In genomic region chr20:478949-479429, GRCh38 we compare ENCODE assay signal across 9 cellular contexts. TPM values are rescaled to one million over a fixed set of nuclear protein-coding genes. Genes with fewer than 3 reads are reported as not detected.
DNase-seq lines count a peak whose midpoint lies in the region; ATAC-seq and TF ChIP-seq lines count a peak whose summit lies in the region.
"Had no signal": no experiment of that assay in that cellular context is flagged by ENCODE, and none has a peak within 500 bp of the region (broad histone marks: within the 10 kb centered on the region; RNA-seq: fewer than 3 reads in every experiment).

No MANE protein-coding gene starts in this region.

- no peak overlapping the region for H3K27ac ChIP-seq in ascending aorta
- no peak overlapping the region for H3K27ac ChIP-seq in hepatocyte
- H3K27ac ChIP-seq in smooth muscle cell (ENCODE audit: low read depth), result peak overlapping the region; percentile 39
- H3K27ac ChIP-seq: BLaER1 had no signal

- no peak overlapping the region for H3K4me2 ChIP-seq in hepatocyte
- no peak overlapping the region for H3K4me2 ChIP-seq in smooth muscle cell
- H3K4me2 ChIP-seq: BLaER1 had no signal

- H3K4me3 ChIP-seq in ascending aorta (no peak overlapping the region), hepatocyte (no peak overlapping the region), smooth muscle cell (no peak overlapping the region)
- H3K4me3 ChIP-seq: BLaER1 had no signal

- peaks cover under 1% of the 10 kb centered on the region for H3K79me2 ChIP-seq in hepatocyte
- no peaks in the 10 kb centered on the region for H3K79me2 ChIP-seq in smooth muscle cell (ENCODE audit: low read depth)

- 72% methylated on average over 3 of the region's 3 CpGs for WGBS in hepatocyte (ENCODE audit: low lambda C conversion rate, missing lambda C conversion rate)
- 72% methylated on average over 3 of the region's 3 CpGs for WGBS in smooth muscle cell (ENCODE audit: low lambda C conversion rate)

- ATAC-seq in HG03175 (IDR thresholded peaks at IDR 0.05; ENCODE audit: unreplicated experiment), result no peak

- H3K36me3 ChIP-seq in ascending aorta (peaks cover 5 to 32% of the 10 kb centered on the region in 2 donors), hepatocyte (replicated peaks; ENCODE audit: insufficient read depth, low read depth) (no peaks in the 10 kb centered on the region), smooth muscle cell (ENCODE audit: low read depth) (peaks cover 18% of the 10 kb centered on the region)

- peaks cover 0 to 7% of the 10 kb centered on the region in 2 donors for H3K4me1 ChIP-seq in ascending aorta
- no peaks in the 10 kb centered on the region for H3K4me1 ChIP-seq in hepatocyte (ENCODE audit: insufficient read depth)
- H3K4me1 ChIP-seq in smooth muscle cell (ENCODE audit: low read depth), result no peaks in the 10 kb centered on the region
- H3K4me1 ChIP-seq: BLaER1 had no signal

- H2AFZ ChIP-seq in hepatocyte (no peak overlapping the region), smooth muscle cell (ENCODE audit: low read depth) (no peak overlapping the region)

- TF ChIP-seq CTCF in ascending aorta (IDR thresholded peaks at IDR 0.05), result peak; percentile 39 to 64 (median 49)
- TF ChIP-seq CTCF in hepatocyte (IDR thresholded peaks at IDR 0.05; ENCODE audit: poor library complexity), result peak; percentile 68
- TF ChIP-seq CTCF in smooth muscle cell (IDR thresholded peaks at IDR 0.05; ENCODE audit: borderline replicate concordance, insufficient read depth, poor library complexity, severe bottlenecking), result peak; percentile 55

- H3K9ac ChIP-seq in smooth muscle cell (ENCODE audit: low read depth), result no peak overlapping the region
- H3K9ac ChIP-seq: BLaER1 had no signal

- H3K9me2 ChIP-seq in hepatocyte (replicated peaks; ENCODE audit: insufficient read depth), result no peaks in the 10 kb centered on the region

- H3K9me3 ChIP-seq in ascending aorta (no peaks in the 10 kb centered on the region), hepatocyte (ENCODE audit: low read depth) (no peaks in the 10 kb centered on the region), smooth muscle cell (replicated peaks; ENCODE audit: low read depth) (no peaks in the 10 kb centered on the region)

- DNase-seq in DMS153 treated with DMSO at 0.1 percent for 48 hours (lab: John Stamatoyannopoulos, UW; ENCODE audit: unreplicated experiment) (peak; percentile 54), DMS153 (lab: John Stamatoyannopoulos, UW) (no peak), HPDE6-E6E7 (ENCODE audit: extremely low spot score) (peak; percentile 43), NCI-H748 (lab: John Stamatoyannopoulos, UW; ENCODE audit: unreplicated experiment) (peak; percentile 80), ascending aorta (ENCODE audit: low spot score in 2 of 2) (no peak), hepatocyte (ENCODE audit: low spot score) (peak; percentile 75), smooth muscle cell (lab: John Stamatoyannopoulos, UW; ENCODE audit: unreplicated experiment) (no peak)

- intact Hi-C loops in ascending aorta (cut with DNase I), result loop anchor here (1.0 to 5.0 kb wide), 3 partner anchors 16 to 125 kb away; partner anchors contain the start of gene TBC1D20

- H3K27me3 ChIP-seq in ascending aorta, result no peaks in the 10 kb centered on the region
- H3K27me3 ChIP-seq in hepatocyte, result no peaks in the 10 kb centered on the region
- no peaks in the 10 kb centered on the region for H3K27me3 ChIP-seq in smooth muscle cell (ENCODE audit: low read depth)
- H3K27me3 ChIP-seq: BLaER1 had no signal

- H4K20me1 ChIP-seq in hepatocyte (ENCODE audit: insufficient read depth, poor library complexity, severe bottlenecking) (no peaks in the 10 kb centered on the region), smooth muscle cell (ENCODE audit: low read depth) (peaks cover 13% of the 10 kb centered on the region)

- H3F3A ChIP-seq in smooth muscle cell (ENCODE audit: low read depth), result peaks cover 9% of the 10 kb centered on the region

RNA-seq across cellular contexts. Expression of gene TBC1D20, which starts 16.7 kb away (rescaled TPM):
- total RNA-seq in ascending aorta, result 32.5 TPM
- 29.3 and 32.8 TPM in 2 replicates for total RNA-seq in hepatocyte
- polyA plus RNA-seq in hepatocyte, result 33.9 and 35.8 TPM in 2 replicates
- total RNA-seq in smooth muscle cell, result 37.9 and 41.9 TPM in 2 replicates
- 41.6 and 45.7 TPM in 2 replicates for polyA plus RNA-seq in smooth muscle cell

Comparison
In these comparisons a context has a peak if more than half of its experiments do, and no peak if none do; other contexts are left out.
1. DNase-seq: peak in DMS153 treated with DMSO at 0.1 percent for 48 hours (single experiment), HPDE6-E6E7 (single experiment), NCI-H748 (single experiment) and hepatocyte (single experiment); none in DMS153 (single experiment), ascending aorta (0 of 2) and smooth muscle cell (single experiment).
2. Peak in every context shown above with its lines, with median percentiles within 50 percentile points of each other: CTCF ChIP-seq.